ENCODE assay signal across 14 cellular contexts in genomic region chr14:103697196-103697595, GRCh38. TPM values are rescaled to one million over a fixed set of nuclear protein-coding genes. Genes with fewer than 3 reads are reported as not detected.
DNase-seq lines count a peak whose midpoint lies in the region; ATAC-seq and TF ChIP-seq lines count a peak whose summit lies in the region.
"Had no signal": no experiment of that assay in that cellular context is flagged by ENCODE, and none has a peak within 500 bp of the region (broad histone marks: within the 10 kb centered on the region; RNA-seq: fewer than 3 reads in every experiment).

No MANE protein-coding gene starts in this region.

- H3K9me3 Mint-ChIP-seq in brain = no peaks in the 10 kb centered on the region
- no peaks in the 10 kb centered on the region for H3K9me3 Mint-ChIP-seq in nephron progenitor cell
- H3K9me3 Mint-ChIP-seq: activated T-cell treated with anti-CD3 and anti-CD28 coated beads, Interleukin-2, amount 50 U/mL, for 4 hours; central memory CD8-positive, alpha-beta T cell had no signal

- H3K27ac ChIP-seq in cardiac muscle cell = peak overlapping the region; percentile 62
- peak overlapping the region; percentile 47 for H3K27ac ChIP-seq in upper lobe of right lung
- peak overlapping the region in 1 of 2 donors; percentile 81 for H3K27ac ChIP-seq in coronary artery
- H3K27ac ChIP-seq: PC-9 had no signal

- H3K36me3 ChIP-seq in cardiac muscle cell (peaks cover 11% of the 10 kb centered on the region), upper lobe of right lung (peaks cover 75% of the 10 kb centered on the region)

- H3K27me3 ChIP-seq in cardiac muscle cell (no peaks in the 10 kb centered on the region), upper lobe of right lung (no peaks in the 10 kb centered on the region)
- H3K27me3 ChIP-seq: suprapubic skin had no signal

- H3K9me3 ChIP-seq in cardiac muscle cell (ENCODE audit: low read depth) (no peaks in the 10 kb centered on the region), upper lobe of right lung (no peaks in the 10 kb centered on the region)
- H3K9me3 ChIP-seq: suprapubic skin had no signal

- H3K4me1 ChIP-seq in cardiac muscle cell (ENCODE audit: low read depth) (no peaks in the 10 kb centered on the region), upper lobe of right lung (peaks cover 34% of the 10 kb centered on the region)

- peaks cover 14% of the 10 kb centered on the region for H3K36me3 Mint-ChIP-seq in brain
- peaks cover 4% of the 10 kb centered on the region for H3K36me3 Mint-ChIP-seq in nephron progenitor cell (ENCODE audit: low read depth)

- H3K4me3 ChIP-seq in cardiac muscle cell (no peak overlapping the region), upper lobe of right lung (no peak overlapping the region), coronary artery (no peak overlapping the region)
- H3K4me3 ChIP-seq: PC-9, suprapubic skin had no signal

- peak overlapping the region; percentile 19 to 95 (median 90) for H3K27ac Mint-ChIP-seq in brain
- H3K27ac Mint-ChIP-seq in nephron progenitor cell = peak overlapping the region; percentile 51

- TF ChIP-seq CTCF in cardiac muscle cell (IDR thresholded peaks at IDR 0.05; ENCODE audit: low read depth, low read length) (no peak), brain (conservative IDR thresholded peaks at IDR 0.05) (no peak), nephron progenitor cell (IDR thresholded peaks at IDR 0.05) (no peak), upper lobe of right lung (IDR thresholded peaks at IDR 0.05) (no peak), coronary artery (IDR thresholded peaks at IDR 0.05) (no peak)

- intact Hi-C loops in Right ventricle myocardium superior (cut with DNase I) (loop anchor here (10.0 kb wide), 1 partner anchor 122 kb away; no protein-coding TSS in a partner anchor), upper lobe of right lung (cut with DNase I) (no loop called here)

- H3K4me3 Mint-ChIP-seq in brain (no peak overlapping the region), nephron progenitor cell (no peak overlapping the region)
- H3K4me3 Mint-ChIP-seq: activated T-cell treated with anti-CD3 and anti-CD28 coated beads, Interleukin-2, amount 50 U/mL, for 4 hours; central memory CD8-positive, alpha-beta T cell had no signal

- H3K4me1 Mint-ChIP-seq in brain (peaks cover 23% of the 10 kb centered on the region), nephron progenitor cell (peaks cover 35% of the 10 kb centered on the region)

- H3K27me3 Mint-ChIP-seq in brain (peaks cover 3% of the 10 kb centered on the region), nephron progenitor cell (ENCODE audit: low read depth, poor library complexity) (peaks cover 3% of the 10 kb centered on the region)
- H3K27me3 Mint-ChIP-seq: central memory CD8-positive, alpha-beta T cell had no signal

- no peak for DNase-seq in cardiac muscle cell (ENCODE audit: low read depth in 1 of 2, low spot score in 1 of 2)
- DNase-seq in Right ventricle myocardium superior = no peak
- DNase-seq in nephron progenitor cell = no peak
- no peak for DNase-seq in upper lobe of right lung
- no peak for DNase-seq in coronary artery (ENCODE audit: low spot score)
- DNase-seq in effector CD8-positive, alpha-beta T cell (lab: John Stamatoyannopoulos, UW) = no peak
- no peak for DNase-seq in activated CD4-positive, alpha-beta T cell treated with anti-CD3 and anti-CD28 coated beads for 4 hours
- DNase-seq: activated T-cell treated with anti-CD3 and anti-CD28 coated beads, Interleukin-2, amount 50 U/mL, for 4 hours; DND-41; occipital lobe; PC-9 had no signal

- ATAC-seq in Right ventricle myocardium superior (ENCODE audit: poor library complexity) = no peak
- ATAC-seq in upper lobe of right lung = no peak
- ATAC-seq: activated T-cell treated with anti-CD3 and anti-CD28 coated beads, Interleukin-2, amount 50 U/mL, for 4 hours had no signal

RNA-seq across cellular contexts. Expression of gene XRCC3, which starts 18.1 kb away (rescaled TPM):
- total RNA-seq in cardiac muscle cell (19.1 and 27.5 TPM in 2 replicates), Right ventricle myocardium superior (2.6 TPM), upper lobe of right lung (5.6 TPM)
- polyA plus RNA-seq in cardiac muscle cell (12.1 and 15.8 TPM in 2 replicates), brain (ENCODE audit: insufficient read depth, low read depth, low replicate concordance) (17.5 TPM)

RNA-seq across cellular contexts. Expression of gene ZFYVE21, which starts 18.4 kb away (rescaled TPM):
- total RNA-seq in cardiac muscle cell (118 and 135 TPM in 2 replicates), Right ventricle myocardium superior (46.2 TPM), upper lobe of right lung (61.3 TPM)
- polyA plus RNA-seq in cardiac muscle cell (120 and 127 TPM in 2 replicates), brain (ENCODE audit: insufficient read depth, low read depth, low replicate concordance) (47.5 TPM)
